Comparison of ENCODE assay signal across 18 cellular contexts in the genomic region with DNA sequence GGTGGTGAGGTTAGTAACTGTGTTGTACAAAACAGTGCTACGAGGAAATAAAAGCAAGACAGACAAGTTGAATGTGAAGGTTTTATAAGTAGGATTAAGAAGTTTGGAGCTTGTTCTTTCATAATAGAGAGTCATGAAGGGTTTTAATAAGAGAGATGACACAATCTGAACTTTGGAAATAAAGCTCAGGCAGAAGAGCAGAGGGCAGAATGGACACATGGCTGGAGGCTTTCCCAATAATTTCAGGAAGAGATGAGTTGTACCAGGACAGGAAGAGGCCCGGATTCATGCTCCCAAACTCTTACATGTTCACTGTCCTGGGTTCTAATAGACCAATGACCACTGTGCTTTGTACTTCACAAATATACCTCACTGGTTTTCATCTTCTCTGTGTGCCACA.
"Had no signal": no experiment of that assay in that cellular context is flagged by ENCODE, and none has a peak within 500 bp of the region (broad histone marks: within the 10 kb centered on the region; RNA-seq: fewer than 3 reads in every experiment).

No MANE protein-coding gene starts in this region.

- FAIRE-seq: RCC 7860 had no signal

- DNase-seq: activated B cell treated with CpG ODN at 0.5 μM for 24 hours; activated CD4-positive, alpha-beta memory T cell treated with anti-CD3 and anti-CD28 coated beads for 36 hours; activated CD4-positive, alpha-beta T cell treated with anti-CD3 and anti-CD28 coated beads, Interleukin-2, amount 10 ng/mL, durations not matched to agents 7 days and 5 days; activated gamma-delta T cell; activated naive CD4-positive, alpha-beta T cell treated with anti-CD3 and anti-CD28 coated beads for 36 hours; activated T-cell treated with anti-CD3 and anti-CD28 coated beads for 4 hours; activated T-cell treated with anti-CD3 and anti-CD28 coated beads, Interleukin-2, amount 50 U/mL, for 48 hours; anterior cingulate cortex; NCI-H1105 treated with DMSO at 0.1 percent for 48 hours; NCI-H1436 treated with DMSO at 0.1 percent for 48 hours; NCI-H187 treated with DMSO at 0.1 percent for 48 hours; NCI-H2081 treated with DMSO at 0.1 percent for 48 hours; NCI-H446; NCI-H524; PC-3; SHP77 had no signal

- ATAC-seq: activated T-helper 17 cell treated with anti-CD3 and anti-CD28 coated beads, Interleukin-2, amount 50 U/mL, for 72 hours; PC-3 had no signal
